Comparison of ENCODE assay signal across 19 cellular contexts in genomic region chr14:42779024-42779423, GRCh38.
A peak's percentile ranks its signal among the peaks of the same experiment; 100 is the strongest.
DNase-seq lines count a peak whose midpoint lies in the region; TF ChIP-seq lines count a peak whose summit lies in the region.
"Had no signal": no experiment of that assay in that cellular context is flagged by ENCODE, and none has a peak within 500 bp of the region (broad histone marks: within the 10 kb centered on the region; RNA-seq: fewer than 3 reads in every experiment).

No MANE protein-coding gene starts in this region.

- no peak overlapping the region for H3K27ac ChIP-seq in ascending aorta
- H3K27ac ChIP-seq: parathyroid adenoma, sigmoid colon, VCaP had no signal

- H3K4me3 ChIP-seq in fibroblast of villous mesenchyme (ENCODE audit: low read depth, low read length) (no peak overlapping the region), ascending aorta (no peak overlapping the region)
- H3K4me3 ChIP-seq: sigmoid colon had no signal

- H3K27me3 ChIP-seq in ascending aorta, result no peaks in the 10 kb centered on the region
- H3K27me3 ChIP-seq: BE2C, sigmoid colon had no signal

- no peaks in the 10 kb centered on the region for H3K9me3 ChIP-seq in ascending aorta
- H3K9me3 ChIP-seq: BE2C, sigmoid colon had no signal

- TF ChIP-seq CTCF in fibroblast of villous mesenchyme (IDR thresholded peaks at IDR 0.05; ENCODE audit: insufficient read depth, low read depth, low read length) (no peak), ascending aorta (IDR thresholded peaks at IDR 0.05) (no peak)

- H3K4me1 ChIP-seq in ascending aorta, result no peaks in the 10 kb centered on the region
- H3K4me1 ChIP-seq: BE2C, parathyroid adenoma, sigmoid colon had no signal

- DNase-seq in H4 (ENCODE audit: low spot score) (peak; percentile 35), NCI-H1105 (lab: John Stamatoyannopoulos, UW) (peak; percentile 76), amniotic epithelial cell (ENCODE audit: low read depth) (peak; percentile 36), fibroblast of villous mesenchyme (ENCODE audit: low read depth) (peak; percentile 49), SHP77 (lab: John Stamatoyannopoulos, UW) (no peak), ascending aorta (ENCODE audit: low spot score in 2 of 2) (no peak), NCI-H2029 (lab: John Stamatoyannopoulos, UW) (no peak)
- no peak for DNase-seq in activated CD8-positive, alpha-beta memory T cell treated with anti-CD3 and anti-CD28 coated beads for 24 hours
- DNase-seq: activated CD8-positive, alpha-beta memory T cell treated with anti-CD3 and anti-CD28 coated beads, Interleukin-2, amount 50 U/mL, for 48 hours; activated effector memory CD4-positive, alpha-beta T cell treated with anti-CD3 and anti-CD28 coated beads, Interleukin-2, amount 50 U/mL, for 16 hours; BE2C; central memory CD4-positive, alpha-beta T cell; left colon; NCI-H526; OCI-M1; SIG-M5; sigmoid colon had no signal

- no peaks in the 10 kb centered on the region for H3K36me3 ChIP-seq in ascending aorta
- H3K36me3 ChIP-seq: BE2C, sigmoid colon had no signal

- intact Hi-C loops in ascending aorta (cut with DNase I), result no loop called here

Comparison
In these comparisons a context has a peak if more than half of its experiments do, and no peak if none do; other contexts are left out.
1. DNase-seq: peak in H4 (single experiment), NCI-H1105 (single experiment), amniotic epithelial cell (single experiment) and fibroblast of villous mesenchyme (single experiment); none in SHP77 (0 of 2), ascending aorta (0 of 2), activated CD8-positive, alpha-beta memory T cell treated with anti-CD3 and anti-CD28 coated beads for 24 hours (single experiment) and NCI-H2029 (single experiment).